Comparison of ENCODE assay signal across 11 cellular contexts in genomic region chr5:93587919-93588585, GRCh38. TPM values are rescaled to one million over a fixed set of nuclear protein-coding genes. Genes with fewer than 3 reads are reported as not detected.
A peak's percentile ranks its signal among the peaks of the same experiment; 100 is the strongest.
DNase-seq lines count a peak whose midpoint lies in the region; ATAC-seq and TF ChIP-seq lines count a peak whose summit lies in the region.
"Had no signal": no experiment of that assay in that cellular context is flagged by ENCODE, and none has a peak within 500 bp of the region (broad histone marks: within the 10 kb centered on the region; RNA-seq: fewer than 3 reads in every experiment).

No MANE protein-coding gene starts in this region.

- peaks cover 8% of the 10 kb centered on the region for H3K36me3 Mint-ChIP-seq in WTC11

- H3K18ac ChIP-seq in neuronal stem cell (ENCODE audit: low read length): peak overlapping the region; percentile 94

- peak overlapping the region; percentile 94 for H3K23ac ChIP-seq in neuronal stem cell (ENCODE audit: low read depth, low read length, poor library complexity)

- H2AFZ ChIP-seq in neuronal stem cell (ENCODE audit: low read length): no peak overlapping the region

- H2BK120ac ChIP-seq in neuronal stem cell (ENCODE audit: low read depth, low read length): no peak overlapping the region

- peak overlapping the region; percentile 88 for H2BK15ac ChIP-seq in neuronal stem cell (ENCODE audit: low read length)

- DNase-seq in ELF-1 (ENCODE audit: low read depth, low spot score): peak; percentile 53
- peak; percentile 47 for DNase-seq in WTC11 (ENCODE audit: low spot score)
- DNase-seq in fibroblast of pulmonary artery (ENCODE audit: low read depth): no peak
- no peak for DNase-seq in neuronal stem cell (ENCODE audit: low spot score)
- DNase-seq in SIG-M5 treated with dmso at 0.1 percent for 504 hours (lab: John Stamatoyannopoulos, UW; ENCODE audit: unreplicated experiment): no peak
- DNase-seq in thyroid gland: no peak
- DNase-seq in NCI-H524 (lab: John Stamatoyannopoulos, UW): no peak
- DNase-seq: DMS153 had no signal

- TF ChIP-seq CTCF in WTC11 (IDR thresholded peaks at IDR 0.05) (no peak), fibroblast of pulmonary artery (IDR thresholded peaks at IDR 0.05; ENCODE audit: low read length, missing control alignments) (no peak), thyroid gland (IDR thresholded peaks at IDR 0.05) (no peak)

- H2BK5ac ChIP-seq in neuronal stem cell (ENCODE audit: low read length): no peak overlapping the region

- H3K4me1 ChIP-seq in neuronal stem cell (ENCODE audit: control insufficient read depth in 2 of 2, insufficient read depth in 1 of 2, low read depth in 1 of 2, low read length in 2 of 2): peaks cover 16 to 29% of the 10 kb centered on the region in 2 donors
- peaks cover 5 to 10% of the 10 kb centered on the region in 2 donors for H3K4me1 ChIP-seq in thyroid gland

- WGBS in neuronal stem cell (ENCODE audit: extremely low coverage in 2 of 2, insufficient read length in 2 of 2, insufficient replicate concordance in 1 of 2), 2 donors: no CpG with 5 or more reads among the region's 70 CpGs
- 17 to 57% methylated on average over 20 to 21 of the region's 70 CpGs for WGBS in thyroid gland, 2 donors

- H2AK5ac ChIP-seq in neuronal stem cell (ENCODE audit: low read depth, low read length): peak overlapping the region; percentile 99

- H3K27ac Mint-ChIP-seq in WTC11: no peak overlapping the region

- H3K14ac ChIP-seq in neuronal stem cell (ENCODE audit: low read length): peak overlapping the region; percentile 92

- intact Hi-C loops in thyroid gland (cut with DNase I): loop anchor here (10.0 kb wide), 1 partner anchor 327 kb away; no protein-coding TSS in a partner anchor

- peak overlapping the region; percentile 89 for H3K4me3 ChIP-seq in fibroblast of pulmonary artery (replicated peaks; ENCODE audit: low read depth, low read length)
- H3K4me3 ChIP-seq in neuronal stem cell (ENCODE audit: low read length in 2 of 2): peak overlapping the region; percentile 87 to 97
- H3K4me3 ChIP-seq in thyroid gland (replicated peaks in 1 of 3): peak overlapping the region in 1 of 3 donors; percentile 17

- H3K4me3 Mint-ChIP-seq in WTC11: peak overlapping the region; percentile 54

- CTCF ChIA-PET in WTC11 (lab: Charles Lee): interaction anchor here (0.9 to 2.5 kb wide), 8 partner anchors 9 to 213 kb away, joined by 3 to 8 read pairs (median 4); no protein-coding TSS in a partner anchor

- ATAC-seq in WTC11 (peak; percentile 32), GM19467 (IDR thresholded peaks at IDR 0.05; ENCODE audit: unreplicated experiment) (no peak)
- ATAC-seq: activated naive CD4-positive, alpha-beta T cell treated with anti-CD3 and anti-CD28 coated beads, Interleukin-2, amount 50 U/mL, for 72 hours had no signal

- H3K27me3 ChIP-seq in neuronal stem cell (ENCODE audit: control insufficient read depth in 3 of 3, insufficient read depth in 3 of 3, low read depth in 1 of 3, low read length in 3 of 3) (peaks cover 0 to 27% (median 4%) of the 10 kb centered on the region in 3 experiments), thyroid gland (peaks cover 32% of the 10 kb centered on the region)
- H3K27me3 ChIP-seq: ovary had no signal

- H3K4me1 Mint-ChIP-seq in WTC11: peaks cover 21% of the 10 kb centered on the region

- POLR2A ChIA-PET in WTC11 (lab: Charles Lee): interaction anchor here (0.8 to 0.9 kb wide), 2 partner anchors 11 to 19 kb away, joined by 3 to 7 read pairs; no protein-coding TSS in a partner anchor

- H3K9ac ChIP-seq in neuronal stem cell (ENCODE audit: low read depth, low read length, poor library complexity): peak overlapping the region; percentile 93

- H3K4ac ChIP-seq in neuronal stem cell (ENCODE audit: low read length): peak overlapping the region; percentile 84

- no peaks in the 10 kb centered on the region for H3K9me3 Mint-ChIP-seq in WTC11

- H4K91ac ChIP-seq in neuronal stem cell (ENCODE audit: low read depth, low read length, poor library complexity): peak overlapping the region; percentile 79

- H3K27me3 Mint-ChIP-seq in WTC11 (ENCODE audit: low read depth): peaks cover 33% of the 10 kb centered on the region; the same call in 1 of the 2 replicates

- H3K9me3 ChIP-seq in neuronal stem cell (replicated peaks in 1 of 2; ENCODE audit: control insufficient read depth in 2 of 2, insufficient read depth in 1 of 2, low read depth in 1 of 2, low read length in 2 of 2) (peaks cover 2 to 4% of the 10 kb centered on the region in 2 donors), thyroid gland (no peaks in the 10 kb centered on the region)
- H3K9me3 ChIP-seq: ovary had no signal

- no peak for TF ChIP-seq POLR2A in thyroid gland (IDR thresholded peaks at IDR 0.05)

- H2BK12ac ChIP-seq in neuronal stem cell (ENCODE audit: low read length): peak overlapping the region; percentile 85

- peaks cover 14 to 79% of the 10 kb centered on the region in 2 donors for H3K36me3 ChIP-seq in neuronal stem cell (replicated peaks in 1 of 2; ENCODE audit: control insufficient read depth in 2 of 2, insufficient read depth in 2 of 2, low read length in 2 of 2)
- H3K36me3 ChIP-seq in thyroid gland: no peaks in the 10 kb centered on the region
- H3K36me3 ChIP-seq: ovary had no signal

- no peak overlapping the region for H4K8ac ChIP-seq in neuronal stem cell (ENCODE audit: low read depth, low read length)

- H3K4me2 ChIP-seq in neuronal stem cell (ENCODE audit: insufficient read depth, low read length, poor library complexity, severe bottlenecking): peak overlapping the region; percentile 79

- no peak overlapping the region for H3K27ac ChIP-seq in neuronal stem cell (replicated peaks; ENCODE audit: low read length)
- no peak overlapping the region for H3K27ac ChIP-seq in thyroid gland
- H3K27ac ChIP-seq: ovary had no signal

- peaks cover 5% of the 10 kb centered on the region for H3K79me1 ChIP-seq in neuronal stem cell (ENCODE audit: low read depth, low read length)

TF ChIP-seq in WTC11, 78 proteins besides CTCF, POLR2A, EP300 and RAD21 (continues in another document):
- TF ChIP-seq JAZF1 (CRISPR knock-in tag; IDR thresholded peaks at IDR 0.05) (no peak), NFE2L1 (CRISPR knock-in tag; IDR thresholded peaks at IDR 0.05) (peak; percentile 62; the same call in 1 of the 2 replicates), ZNF121 (CRISPR knock-in tag; IDR thresholded peaks at IDR 0.05) (no peak), USF2 (CRISPR knock-in tag; IDR thresholded peaks at IDR 0.05) (no peak), E2F4 (CRISPR knock-in tag; IDR thresholded peaks at IDR 0.05; ENCODE audit: borderline replicate concordance, low read depth) (0 out of 2 replicates have a peak, but pooled peaks have one; percentile 51), ZNF281 (CRISPR knock-in tag; IDR thresholded peaks at IDR 0.05) (no peak), JUN (CRISPR knock-in tag; IDR thresholded peaks at IDR 0.05) (no peak), KAT7 (CRISPR knock-in tag; IDR thresholded peaks at IDR 0.05; ENCODE audit: borderline replicate concordance) (peak; percentile 58; the same call in 1 of the 2 replicates), GRHL2 (CRISPR knock-in tag; IDR thresholded peaks at IDR 0.05; ENCODE audit: insufficient replicate concordance, severe bottlenecking) (no peak), ZNF232 (CRISPR knock-in tag; IDR thresholded peaks at IDR 0.05) (0 out of 2 replicates have a peak, but pooled peaks have one; percentile 14), MYBL2 (CRISPR knock-in tag; IDR thresholded peaks at IDR 0.05) (peak; percentile 47; the same call in 1 of the 2 replicates), TEAD4 (CRISPR knock-in tag; IDR thresholded peaks at IDR 0.05) (peak; percentile 45; the same call in 1 of the 2 replicates)

RNA-seq across cellular contexts. Expression of gene NR2F1, which starts 5.0 kb away (rescaled TPM):
- 0.18 to 0.34 TPM (median 0.31 TPM) in 3 replicates for total RNA-seq in WTC11 (2021)
- polyA plus RNA-seq in neuronal stem cell (2013, experiment 1 of 2): 63.6 TPM
- 66.2 TPM for polyA plus RNA-seq in neuronal stem cell (2013, experiment 2 of 2)
- total RNA-seq in thyroid gland: 10 to 100 TPM; 25.8 to 43.3 (median 37.5) TPM
- total RNA-seq: activated naive CD4-positive, alpha-beta T cell treated with anti-CD3 and anti-CD28 coated beads, Interleukin-2, amount 50 U/mL, for 72 hours had no signal

RNA-seq across cellular contexts. Expression of gene NR2F1-AS1, which starts 7.0 kb away (rescaled TPM):
- 0.76 to 1.7 TPM (median 1.5 TPM) in 3 replicates for total RNA-seq in WTC11 (2021)
- polyA plus RNA-seq in neuronal stem cell (2013, experiment 1 of 2): 12.0 TPM
- polyA plus RNA-seq in neuronal stem cell (2013, experiment 2 of 2): 12.9 TPM
- 10 to 100 TPM in 2 of 4 donors, 1 to 10 TPM in 2; 4.1 to 13.8 (median 10.1) TPM for total RNA-seq in thyroid gland
- total RNA-seq: activated naive CD4-positive, alpha-beta T cell treated with anti-CD3 and anti-CD28 coated beads, Interleukin-2, amount 50 U/mL, for 72 hours had no signal

Comparison
In these comparisons a context has a peak if more than half of its experiments do, and no peak if none do; other contexts are left out.
1. DNase-seq: peak in ELF-1 (single experiment) and WTC11 (single experiment); none in fibroblast of pulmonary artery (single experiment), neuronal stem cell (single experiment), SIG-M5 treated with dmso at 0.1 percent for 504 hours (single experiment), thyroid gland (0 of 2) and NCI-H524 (0 of 2).
2. RNA of gene NR2F1, which starts 5.0 kb away (total RNA-seq): 25.8 to 43.3 TPM in thyroid gland; 0.18 to 0.34 TPM in WTC11; every median in the first group is over 10 times any median in the second.